ENCODE assay signal across 13 cellular contexts in genomic region chr7:3439333-3440030, GRCh38.
DNase-seq lines count a peak whose midpoint lies in the region; ATAC-seq and TF ChIP-seq lines count a peak whose summit lies in the region.
"Had no signal": no experiment of that assay in that cellular context is flagged by ENCODE, and none has a peak within 500 bp of the region (broad histone marks: within the 10 kb centered on the region; RNA-seq: fewer than 3 reads in every experiment).

No MANE protein-coding gene starts in this region.

- no peak for TF ChIP-seq CTCF in AG09319 (IDR thresholded peaks at IDR 0.05; ENCODE audit: low read depth, low read length)

- no peak overlapping the region for H3K23ac ChIP-seq in mesendoderm (ENCODE audit: low read length)

- no peak overlapping the region for H2BK5ac ChIP-seq in mesendoderm (ENCODE audit: low read length)

- no peak overlapping the region for H4K5ac ChIP-seq in mesendoderm (ENCODE audit: low read length)

- H3K79me1 ChIP-seq in mesendoderm (ENCODE audit: low read length), result no peaks in the 10 kb centered on the region

- H3K56ac ChIP-seq in mesendoderm (ENCODE audit: low read length), result no peak overlapping the region

- H3K18ac ChIP-seq in mesendoderm (ENCODE audit: low read length), result no peak overlapping the region

- H4K8ac ChIP-seq in mesendoderm (ENCODE audit: low read depth, low read length), result no peak overlapping the region

- WGBS in mesendoderm (ENCODE audit: extremely low coverage, insufficient coverage, low lambda C conversion rate), result no CpG with 5 or more reads among the region's 3 CpGs

- H3K79me2 ChIP-seq in mesendoderm (ENCODE audit: control insufficient read depth, insufficient read depth, low read length), result no peaks in the 10 kb centered on the region

- no peak overlapping the region for H3K27ac ChIP-seq in mesendoderm (ENCODE audit: low read depth, low read length)

- ATAC-seq in GM19328 (IDR thresholded peaks at IDR 0.05; ENCODE audit: unreplicated experiment), result no peak
- ATAC-seq: left colon had no signal

- no peak overlapping the region for H3K9ac ChIP-seq in mesendoderm (ENCODE audit: low read length)

- DNase-seq in AG09319 (ENCODE audit: extremely low read depth, low read depth) (peak; percentile 43), NCI-H226 (peak; percentile 99), dedifferentiated amniotic fluid mesenchymal stem cell (ENCODE audit: extremely low spot score) (peak; percentile 91), mesendoderm (peak; percentile 49), germinal center (ENCODE audit: low spot score) (no peak), NCI-H774 (lab: John Stamatoyannopoulos, UW) (no peak), mesenteric fat pad (ENCODE audit: low spot score) (no peak)
- DNase-seq: activated CD4-positive, alpha-beta memory T cell treated with anti-CD3 and anti-CD28 coated beads, Interleukin-2, amount 10 ng/mL, durations not matched to agents 7 days and 5 days; erythroblast; KG1; left colon; posterior cingulate gyrus had no signal

- no peak overlapping the region for H2AK5ac ChIP-seq in mesendoderm (ENCODE audit: low read length)

- no peak overlapping the region for H2BK120ac ChIP-seq in mesendoderm (ENCODE audit: low read depth, low read length)

- H3K4me3 ChIP-seq in mesendoderm (ENCODE audit: low read length), result no peak overlapping the region

- no peaks in the 10 kb centered on the region for H3K27me3 ChIP-seq in mesendoderm (ENCODE audit: insufficient read depth, low read length, poor library complexity)

- H3K36me3 ChIP-seq in mesendoderm (ENCODE audit: control insufficient read depth, insufficient read depth, low read length), result no peaks in the 10 kb centered on the region

- no peak overlapping the region for H2BK15ac ChIP-seq in mesendoderm (replicated peaks; ENCODE audit: low read depth)

- no peaks in the 10 kb centered on the region for H3K4me1 ChIP-seq in mesendoderm (ENCODE audit: control insufficient read depth, low read depth, low read length)

- no peak overlapping the region for H3K4ac ChIP-seq in mesendoderm (ENCODE audit: low read depth, low read length)

- no peak overlapping the region for H3K4me2 ChIP-seq in mesendoderm (ENCODE audit: low read length)

Comparison
In these comparisons a context has a peak if more than half of its experiments do, and no peak if none do; other contexts are left out.
1. DNase-seq: peak in AG09319 (single experiment), NCI-H226 (single experiment), dedifferentiated amniotic fluid mesenchymal stem cell (single experiment) and mesendoderm (single experiment); none in germinal center (single experiment), NCI-H774 (single experiment) and mesenteric fat pad (single experiment).